In the genomic region with DNA sequence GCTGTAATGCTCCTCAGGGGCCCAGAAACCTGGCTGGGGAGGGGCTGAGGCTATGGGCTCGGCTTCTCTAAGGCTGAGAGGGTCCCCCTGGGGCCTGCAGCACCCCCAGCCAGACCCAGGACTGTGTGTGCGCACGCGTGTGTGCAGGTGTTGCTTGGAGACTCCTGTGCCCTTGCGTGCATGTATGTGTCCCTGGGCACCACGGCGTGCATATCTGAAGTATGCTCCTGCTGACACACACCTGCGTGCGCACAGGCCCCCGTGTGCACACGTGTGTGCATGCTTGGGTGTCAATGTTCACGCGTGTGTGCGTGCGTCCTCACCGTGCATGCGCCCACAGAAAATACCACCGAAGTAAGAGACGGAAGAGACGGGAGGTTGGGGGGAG, we compare ENCODE assay signal across 11 cellular contexts. TPM values are rescaled to one million over a fixed set of nuclear protein-coding genes. Genes with fewer than 3 reads are reported as not detected.
DNase-seq lines count a peak whose midpoint lies in the region; ATAC-seq and TF ChIP-seq lines count a peak whose summit lies in the region.
"Had no signal": no experiment of that assay in that cellular context is flagged by ENCODE, and none has a peak within 500 bp of the region (broad histone marks: within the 10 kb centered on the region; RNA-seq: fewer than 3 reads in every experiment).

No MANE protein-coding gene starts in this region.

- no peaks in the 10 kb centered on the region for H3K36me3 ChIP-seq in colonic mucosa
- H3K36me3 ChIP-seq: neutrophil, WERI-Rb-1 had no signal

- H3K9ac ChIP-seq in colonic mucosa (ENCODE audit: low read depth in 2 of 2, low read length in 2 of 2): no peak overlapping the region

- no peaks in the 10 kb centered on the region for H3K36me3 Mint-ChIP-seq in activated CD4-positive, alpha-beta T cell treated with anti-CD3 and anti-CD28 coated beads for 36 hours (ENCODE audit: low read depth)
- H3K36me3 Mint-ChIP-seq in activated CD4-positive, alpha-beta T cell treated with anti-CD3 and anti-CD28 coated beads, Interleukin-2, amount 10 ng/mL, durations not matched to agents 7 days and 5 days (ENCODE audit: low read depth): no peaks in the 10 kb centered on the region
- H3K36me3 Mint-ChIP-seq in glutamatergic neuron (ENCODE audit: unreplicated experiment): peaks cover 3% of the 10 kb centered on the region
- H3K36me3 Mint-ChIP-seq in stimulated activated naive B cell treated with anti-CD40 and anti-IgM and Interleukin-4, amounts not matched to agents 10 μg/mL and 1 μg/mL and 100 μg/mL, for 72 hours: no peaks in the 10 kb centered on the region

- CTCF ChIA-PET in activated CD4-positive, alpha-beta T cell treated with anti-CD3 and anti-CD28 coated beads for 36 hours (lab: Charles Lee): interaction anchor here (0.5 kb wide), 1 partner anchor 738 kb away, joined by 3 read pairs; no protein-coding TSS in a partner anchor
- CTCF ChIA-PET in activated CD4-positive, alpha-beta T cell treated with anti-CD3 and anti-CD28 coated beads, Interleukin-2, amount 10 ng/mL, durations not matched to agents 7 days and 5 days (lab: Charles Lee): no interaction called here

- peaks cover 28% of the 10 kb centered on the region for H3K27me3 ChIP-seq in colonic mucosa

- H3K9me3 Mint-ChIP-seq in activated CD4-positive, alpha-beta T cell treated with anti-CD3 and anti-CD28 coated beads for 36 hours (ENCODE audit: low read depth): no peaks in the 10 kb centered on the region
- no peaks in the 10 kb centered on the region for H3K9me3 Mint-ChIP-seq in activated CD4-positive, alpha-beta T cell treated with anti-CD3 and anti-CD28 coated beads, Interleukin-2, amount 10 ng/mL, durations not matched to agents 7 days and 5 days
- peaks cover 7% of the 10 kb centered on the region for H3K9me3 Mint-ChIP-seq in glutamatergic neuron (ENCODE audit: unreplicated experiment)
- H3K9me3 Mint-ChIP-seq in stimulated activated naive B cell treated with anti-CD40 and anti-IgM and Interleukin-4, amounts not matched to agents 10 μg/mL and 1 μg/mL and 100 μg/mL, for 72 hours: no peaks in the 10 kb centered on the region

- H3K4me3 ChIP-seq in colonic mucosa: no peak overlapping the region

- no peaks in the 10 kb centered on the region for H3K4me1 ChIP-seq in colonic mucosa

- no peak for TF ChIP-seq CTCF in glutamatergic neuron (IDR thresholded peaks at IDR 0.05; ENCODE audit: partially characterized antibody, unreplicated experiment)
- TF ChIP-seq CTCF in colonic mucosa (IDR thresholded peaks at IDR 0.05): no peak

- peak overlapping the region; percentile 64 for H3K4me3 Mint-ChIP-seq in activated CD4-positive, alpha-beta T cell treated with anti-CD3 and anti-CD28 coated beads for 36 hours
- peak overlapping the region; percentile 45 for H3K4me3 Mint-ChIP-seq in activated CD4-positive, alpha-beta T cell treated with anti-CD3 and anti-CD28 coated beads, Interleukin-2, amount 10 ng/mL, durations not matched to agents 7 days and 5 days
- H3K4me3 Mint-ChIP-seq in glutamatergic neuron (ENCODE audit: unreplicated experiment): peak overlapping the region; percentile 79
- H3K4me3 Mint-ChIP-seq in stimulated activated naive B cell treated with anti-CD40 and anti-IgM and Interleukin-4, amounts not matched to agents 10 μg/mL and 1 μg/mL and 100 μg/mL, for 72 hours: peak overlapping the region; percentile 75 to 88

- no peaks in the 10 kb centered on the region for H3K9me3 ChIP-seq in colonic mucosa
- H3K9me3 ChIP-seq: neutrophil had no signal

- peak; percentile 54 for ATAC-seq in activated CD4-positive, alpha-beta T cell treated with anti-CD3 and anti-CD28 coated beads for 36 hours
- ATAC-seq in stimulated activated naive B cell treated with anti-CD40 and anti-IgM and Interleukin-4, amounts not matched to agents 10 μg/mL and 1 μg/mL and 100 μg/mL, for 72 hours (replicated peaks): peak; percentile 62 to 72
- ATAC-seq in HG03439 (IDR thresholded peaks at IDR 0.05; ENCODE audit: unreplicated experiment): no peak

- peak; percentile 56 for DNase-seq in activated CD4-positive, alpha-beta T cell treated with anti-CD3 and anti-CD28 coated beads for 36 hours
- no peak for DNase-seq in activated CD4-positive, alpha-beta T cell treated with anti-CD3 and anti-CD28 coated beads for 48 hours
- DNase-seq in activated CD4-positive, alpha-beta T cell treated with anti-CD3 and anti-CD28 coated beads, Interleukin-2, amount 10 ng/mL, durations not matched to agents 7 days and 5 days: no peak
- DNase-seq in glutamatergic neuron (no peak), colonic mucosa (no peak), GF-D8 (lab: John Stamatoyannopoulos, UW) (no peak)
- no peak for DNase-seq in stimulated activated naive B cell treated with anti-CD40 and anti-IgM and Interleukin-4, amounts not matched to agents 10 μg/mL and 1 μg/mL and 100 μg/mL, for 72 hours
- DNase-seq: WERI-Rb-1 had no signal

- peak overlapping the region; percentile 42 for H3K27ac Mint-ChIP-seq in activated CD4-positive, alpha-beta T cell treated with anti-CD3 and anti-CD28 coated beads for 36 hours
- no peak overlapping the region for H3K27ac Mint-ChIP-seq in activated CD4-positive, alpha-beta T cell treated with anti-CD3 and anti-CD28 coated beads, Interleukin-2, amount 10 ng/mL, durations not matched to agents 7 days and 5 days
- H3K27ac Mint-ChIP-seq in glutamatergic neuron (ENCODE audit: unreplicated experiment): peak overlapping the region; percentile 59
- H3K27ac Mint-ChIP-seq in stimulated activated naive B cell treated with anti-CD40 and anti-IgM and Interleukin-4, amounts not matched to agents 10 μg/mL and 1 μg/mL and 100 μg/mL, for 72 hours: peak overlapping the region; percentile 94

- H3K27me3 Mint-ChIP-seq in activated CD4-positive, alpha-beta T cell treated with anti-CD3 and anti-CD28 coated beads for 36 hours: peaks cover 25% of the 10 kb centered on the region
- peaks cover 51% of the 10 kb centered on the region for H3K27me3 Mint-ChIP-seq in activated CD4-positive, alpha-beta T cell treated with anti-CD3 and anti-CD28 coated beads, Interleukin-2, amount 10 ng/mL, durations not matched to agents 7 days and 5 days
- peaks cover 15% of the 10 kb centered on the region for H3K27me3 Mint-ChIP-seq in glutamatergic neuron (ENCODE audit: unreplicated experiment)
- peaks cover 64 to 76% of the 10 kb centered on the region in 2 donors for H3K27me3 Mint-ChIP-seq in stimulated activated naive B cell treated with anti-CD40 and anti-IgM and Interleukin-4, amounts not matched to agents 10 μg/mL and 1 μg/mL and 100 μg/mL, for 72 hours

- no peak overlapping the region for H3K27ac ChIP-seq in colonic mucosa
- H3K27ac ChIP-seq: neutrophil, WERI-Rb-1 had no signal

- POLR2A ChIA-PET in activated CD4-positive, alpha-beta T cell treated with anti-CD3 and anti-CD28 coated beads for 36 hours (lab: Charles Lee): no interaction called here
- POLR2A ChIA-PET in activated CD4-positive, alpha-beta T cell treated with anti-CD3 and anti-CD28 coated beads, Interleukin-2, amount 10 ng/mL, durations not matched to agents 7 days and 5 days (lab: Charles Lee): no interaction called here

- intact Hi-C loops in activated CD4-positive, alpha-beta T cell treated with anti-CD3 and anti-CD28 coated beads for 36 hours (cut with DNase I, micrococcal nuclease): no loop called here
- intact Hi-C loops in colonic mucosa (cut with DNase I): no loop called here

- peaks cover 10% of the 10 kb centered on the region for H3K4me1 Mint-ChIP-seq in activated CD4-positive, alpha-beta T cell treated with anti-CD3 and anti-CD28 coated beads for 36 hours
- peaks cover 2% of the 10 kb centered on the region for H3K4me1 Mint-ChIP-seq in activated CD4-positive, alpha-beta T cell treated with anti-CD3 and anti-CD28 coated beads, Interleukin-2, amount 10 ng/mL, durations not matched to agents 7 days and 5 days
- H3K4me1 Mint-ChIP-seq in glutamatergic neuron (ENCODE audit: low read depth, unreplicated experiment): peaks cover 13% of the 10 kb centered on the region
- H3K4me1 Mint-ChIP-seq in stimulated activated naive B cell treated with anti-CD40 and anti-IgM and Interleukin-4, amounts not matched to agents 10 μg/mL and 1 μg/mL and 100 μg/mL, for 72 hours: peaks cover 12 to 22% of the 10 kb centered on the region in 2 donors

RNA-seq across cellular contexts. Expression of a gene that starts 14.9 kb away (rescaled TPM):
- total RNA-seq in activated CD4-positive, alpha-beta T cell treated with anti-CD3 and anti-CD28 coated beads for 36 hours: under 1 TPM; 0.19 to 0.23 TPM
- total RNA-seq in activated CD4-positive, alpha-beta T cell treated with anti-CD3 and anti-CD28 coated beads, Interleukin-2, amount 10 ng/mL, durations not matched to agents 7 days and 5 days: not detected
- total RNA-seq in glutamatergic neuron (ENCODE audit: unreplicated experiment) (2.3 TPM), colonic mucosa (under 1 TPM; 0.12 to 0.40 TPM)
- total RNA-seq: M059J had no signal

RNA-seq across cellular contexts. Expression of a gene that starts 17.7 kb away (rescaled TPM):
- total RNA-seq in activated CD4-positive, alpha-beta T cell treated with anti-CD3 and anti-CD28 coated beads for 36 hours: not detected
- total RNA-seq in activated CD4-positive, alpha-beta T cell treated with anti-CD3 and anti-CD28 coated beads, Interleukin-2, amount 10 ng/mL, durations not matched to agents 7 days and 5 days: not detected
- total RNA-seq in glutamatergic neuron (ENCODE audit: unreplicated experiment) (not detected), colonic mucosa (not detected)
- total RNA-seq: M059J had no signal

RNA-seq across cellular contexts. Expression of a gene that starts 23.5 kb away (rescaled TPM):
- total RNA-seq in activated CD4-positive, alpha-beta T cell treated with anti-CD3 and anti-CD28 coated beads for 36 hours: not detected
- not detected for total RNA-seq in activated CD4-positive, alpha-beta T cell treated with anti-CD3 and anti-CD28 coated beads, Interleukin-2, amount 10 ng/mL, durations not matched to agents 7 days and 5 days
- total RNA-seq in glutamatergic neuron (ENCODE audit: unreplicated experiment): 2.2 TPM
- total RNA-seq in colonic mucosa: not detected
- total RNA-seq: M059J had no signal

RNA-seq across cellular contexts. Expression of a gene that starts 37.0 kb away (rescaled TPM):
- not detected for total RNA-seq in activated CD4-positive, alpha-beta T cell treated with anti-CD3 and anti-CD28 coated beads for 36 hours
- total RNA-seq in activated CD4-positive, alpha-beta T cell treated with anti-CD3 and anti-CD28 coated beads, Interleukin-2, amount 10 ng/mL, durations not matched to agents 7 days and 5 days: not detected
- total RNA-seq in glutamatergic neuron (ENCODE audit: unreplicated experiment) (3.5 TPM), colonic mucosa (not detected)
- total RNA-seq: M059J had no signal

RNA-seq across cellular contexts. Expression of a gene that starts 46.6 kb away (rescaled TPM):
- total RNA-seq in activated CD4-positive, alpha-beta T cell treated with anti-CD3 and anti-CD28 coated beads for 36 hours: not detected
- total RNA-seq in activated CD4-positive, alpha-beta T cell treated with anti-CD3 and anti-CD28 coated beads, Interleukin-2, amount 10 ng/mL, durations not matched to agents 7 days and 5 days: not detected
- total RNA-seq in glutamatergic neuron (ENCODE audit: unreplicated experiment) (not detected), colonic mucosa (10 to 100 TPM in 1 of 2 donors, 1 to 10 TPM in 1; 9.4 to 27.1 TPM)
- total RNA-seq: M059J had no signal
